14 cellular contexts compared by ENCODE assay signal in genomic region chr5:132487095-132487428, GRCh38. TPM values are rescaled to one million over a fixed set of nuclear protein-coding genes. Genes with fewer than 3 reads are reported as not detected.
DNase-seq lines count a peak whose midpoint lies in the region; ATAC-seq, FAIRE-seq and TF ChIP-seq lines count a peak whose summit lies in the region.
"Had no signal": no experiment of that assay in that cellular context is flagged by ENCODE, and none has a peak within 500 bp of the region (broad histone marks: within the 10 kb centered on the region; RNA-seq: fewer than 3 reads in every experiment).

No MANE protein-coding gene starts in this region.

- H3K27me3 Mint-ChIP-seq in activated CD8-positive, alpha-beta memory T cell treated with anti-CD3 and anti-CD28 coated beads, Interleukin-2, amount 10 ng/mL, durations not matched to agents 7 days and 5 days, result no peaks in the 10 kb centered on the region
- no peaks in the 10 kb centered on the region for H3K27me3 Mint-ChIP-seq in activated B cell treated with CpG ODN at 0.5 μM for 24 hours

- CTCF ChIA-PET in activated CD8-positive, alpha-beta memory T cell treated with anti-CD3 and anti-CD28 coated beads, Interleukin-2, amount 10 ng/mL, durations not matched to agents 7 days and 5 days (lab: Charles Lee), result interaction anchor here (1.0 to 9.2 kb wide), 10 partner anchors 8 to 101 kb away, joined by 3 to 85 read pairs (median 10); no protein-coding TSS in a partner anchor
- CTCF ChIA-PET in activated B cell treated with CpG ODN at 0.5 μM for 24 hours (lab: Charles Lee), result interaction anchor here (1.2 to 5.4 kb wide), 4 partner anchors 8 to 100 kb away, joined by 3 to 52 read pairs (median 15); no protein-coding TSS in a partner anchor

- FAIRE-seq in kidney (lab: Jason Lieb, UNC), result no peak

- H3K4me3 Mint-ChIP-seq in activated CD8-positive, alpha-beta memory T cell treated with anti-CD3 and anti-CD28 coated beads, Interleukin-2, amount 10 ng/mL, durations not matched to agents 7 days and 5 days, result peak overlapping the region; percentile 95
- peak overlapping the region; percentile 95 for H3K4me3 Mint-ChIP-seq in activated B cell treated with CpG ODN at 0.5 μM for 24 hours

- intact Hi-C loops in activated B cell treated with CpG ODN at 0.5 μM for 24 hours (cut with micrococcal nuclease) (no loop called here), kidney (cut with DNase I) (loop anchor here (10.0 kb wide), 1 partner anchor 62 kb away; no protein-coding TSS in a partner anchor)

- peak overlapping the region; percentile 91 for H3K27ac Mint-ChIP-seq in activated CD8-positive, alpha-beta memory T cell treated with anti-CD3 and anti-CD28 coated beads, Interleukin-2, amount 10 ng/mL, durations not matched to agents 7 days and 5 days
- H3K27ac Mint-ChIP-seq in activated B cell treated with CpG ODN at 0.5 μM for 24 hours, result peak overlapping the region; percentile 86

- H3K4me3 ChIP-seq in kidney (ENCODE audit: low read length in 2 of 2) (peak overlapping the region in 1 of 2 donors; percentile 67), stomach smooth muscle (ENCODE audit: low read length in 2 of 2) (peak overlapping the region; percentile 29 to 54)

- H3K4me1 ChIP-seq in kidney (ENCODE audit: control insufficient read depth in 1 of 2, insufficient read depth in 1 of 2, low read depth in 1 of 2, low read length in 2 of 2), result peaks cover 10 to 45% of the 10 kb centered on the region in 2 donors
- peaks cover 65% of the 10 kb centered on the region for H3K4me1 ChIP-seq in stomach smooth muscle (ENCODE audit: control insufficient read depth, insufficient read depth, low read length)

- H3K9me3 Mint-ChIP-seq in activated CD8-positive, alpha-beta memory T cell treated with anti-CD3 and anti-CD28 coated beads, Interleukin-2, amount 10 ng/mL, durations not matched to agents 7 days and 5 days (ENCODE audit: low read depth), result no peaks in the 10 kb centered on the region
- H3K9me3 Mint-ChIP-seq in activated B cell treated with CpG ODN at 0.5 μM for 24 hours, result no peaks in the 10 kb centered on the region

- TF ChIP-seq CTCF in activated B cell treated with CpG ODN at 0.5 μM for 24 hours (IDR thresholded peaks at IDR 0.05), result no peak
- no peak for TF ChIP-seq CTCF in kidney (IDR thresholded peaks at IDR 0.05; ENCODE audit: borderline replicate concordance, extremely low read depth, insufficient read depth)
- TF ChIP-seq CTCF in GM10266 (IDR thresholded peaks at IDR 0.05; ENCODE audit: control insufficient read depth, insufficient read depth, low read depth, missing control alignments), result no peak

- H3K9ac ChIP-seq in kidney (ENCODE audit: low read length in 2 of 2) (peak overlapping the region in 1 of 2 donors; percentile 23), stomach smooth muscle (ENCODE audit: low read length in 2 of 2) (peak overlapping the region; percentile 42 to 74)

- H3K4me1 Mint-ChIP-seq in activated CD8-positive, alpha-beta memory T cell treated with anti-CD3 and anti-CD28 coated beads, Interleukin-2, amount 10 ng/mL, durations not matched to agents 7 days and 5 days, result peaks cover 58% of the 10 kb centered on the region
- peaks cover 69% of the 10 kb centered on the region for H3K4me1 Mint-ChIP-seq in activated B cell treated with CpG ODN at 0.5 μM for 24 hours

- H3K36me3 ChIP-seq in kidney (ENCODE audit: control insufficient read depth in 1 of 2, insufficient read depth in 2 of 2, low read length in 2 of 2) (peaks cover 42 to 46% of the 10 kb centered on the region in 2 donors), stomach smooth muscle (ENCODE audit: control insufficient read depth in 2 of 2, insufficient read depth in 2 of 2, low read length in 2 of 2) (peaks cover 46 to 59% of the 10 kb centered on the region in 2 donors)

- H3K9me3 ChIP-seq in kidney (ENCODE audit: control insufficient read depth in 1 of 2, low read length in 2 of 2) (no peaks in the 10 kb centered on the region), stomach smooth muscle (ENCODE audit: control insufficient read depth in 2 of 2, low read length in 2 of 2) (no peaks in the 10 kb centered on the region)

- H3K36me3 Mint-ChIP-seq in activated CD8-positive, alpha-beta memory T cell treated with anti-CD3 and anti-CD28 coated beads, Interleukin-2, amount 10 ng/mL, durations not matched to agents 7 days and 5 days, result peaks cover 74% of the 10 kb centered on the region
- H3K36me3 Mint-ChIP-seq in activated B cell treated with CpG ODN at 0.5 μM for 24 hours (ENCODE audit: low read depth), result peaks cover 74% of the 10 kb centered on the region

- POLR2A ChIA-PET in activated B cell treated with CpG ODN at 0.5 μM for 24 hours (lab: Charles Lee), result interaction anchor here (1.1 to 11.7 kb wide), 8 partner anchors 11 to 70 kb away, joined by 3 to 461 read pairs (median 164); partner anchors contain the start of gene RAD50

- no peak overlapping the region for H3K27ac ChIP-seq in kidney (ENCODE audit: low read depth in 2 of 2, low read length in 2 of 2)
- H3K27ac ChIP-seq in stomach smooth muscle (ENCODE audit: low read length), result peak overlapping the region; percentile 49

- no peak for DNase-seq in activated CD8-positive, alpha-beta memory T cell treated with anti-CD3 and anti-CD28 coated beads, Interleukin-2, amount 10 ng/mL, durations not matched to agents 7 days and 5 days
- DNase-seq in activated CD8-positive, alpha-beta memory T cell treated with anti-CD3 and anti-CD28 coated beads, Interleukin-2, amount 50 U/mL, for 4 hours, result no peak
- DNase-seq in activated B cell treated with CpG ODN at 0.5 μM for 24 hours (no peak), kidney (peak; percentile 12), GM10266 (ENCODE audit: extremely low spot score) (no peak), A172 (ENCODE audit: low spot score) (no peak)
- DNase-seq: ACHN, NCI-H1105, NCI-H526 had no signal

- ATAC-seq in activated CD8-positive, alpha-beta memory T cell treated with anti-CD3 and anti-CD28 coated beads, Interleukin-2, amount 10 ng/mL, durations not matched to agents 7 days and 5 days, result no peak
- ATAC-seq in activated B cell treated with CpG ODN at 0.5 μM for 24 hours (ENCODE audit: low read depth), result no peak
- no peak for ATAC-seq in HG02642 (IDR thresholded peaks at IDR 0.05; ENCODE audit: poor library complexity, unreplicated experiment)

- H3K27me3 ChIP-seq in stomach smooth muscle (ENCODE audit: control insufficient read depth in 1 of 2, insufficient read depth in 2 of 2, low read length in 2 of 2), result no peaks in the 10 kb centered on the region

RNA-seq across cellular contexts. Expression of gene IRF1, which starts 3.5 kb away (rescaled TPM):
- total RNA-seq in activated CD8-positive, alpha-beta memory T cell treated with anti-CD3 and anti-CD28 coated beads, Interleukin-2, amount 10 ng/mL, durations not matched to agents 7 days and 5 days, result 100 to 1,000 TPM; 205 to 223 TPM
- 126 and 134 TPM in 2 replicates for total RNA-seq in activated B cell treated with CpG ODN at 0.5 μM for 24 hours
- total RNA-seq in kidney, result 55.6 TPM
- 20.5 TPM for polyA plus RNA-seq in kidney (ENCODE audit: insufficient read depth, low read depth, low replicate concordance)
- 4.0 and 9.1 TPM in 2 replicates for total RNA-seq in A172 (2014; rRNA removed; shearing (Covaris generic))

RNA-seq across cellular contexts. Expression of gene IL5, which starts 56.3 kb away (rescaled TPM):
- total RNA-seq in activated CD8-positive, alpha-beta memory T cell treated with anti-CD3 and anti-CD28 coated beads, Interleukin-2, amount 10 ng/mL, durations not matched to agents 7 days and 5 days, result 10 to 100 TPM in 1 of 2 experiments, under 1 TPM in 1; 0.35 to 20.0 TPM
- total RNA-seq in activated B cell treated with CpG ODN at 0.5 μM for 24 hours (not detected in 2 replicates), kidney (not detected)
- not detected for polyA plus RNA-seq in kidney (ENCODE audit: insufficient read depth, low read depth, low replicate concordance)
- total RNA-seq in A172 (2014; rRNA removed; shearing (Covaris generic)), result not detected in 2 replicates
- total RNA-seq: Daoy, myocyte, SK-MEL-5 had no signal
